ENCODE assay signal across 34 cellular contexts in the genomic region with DNA sequence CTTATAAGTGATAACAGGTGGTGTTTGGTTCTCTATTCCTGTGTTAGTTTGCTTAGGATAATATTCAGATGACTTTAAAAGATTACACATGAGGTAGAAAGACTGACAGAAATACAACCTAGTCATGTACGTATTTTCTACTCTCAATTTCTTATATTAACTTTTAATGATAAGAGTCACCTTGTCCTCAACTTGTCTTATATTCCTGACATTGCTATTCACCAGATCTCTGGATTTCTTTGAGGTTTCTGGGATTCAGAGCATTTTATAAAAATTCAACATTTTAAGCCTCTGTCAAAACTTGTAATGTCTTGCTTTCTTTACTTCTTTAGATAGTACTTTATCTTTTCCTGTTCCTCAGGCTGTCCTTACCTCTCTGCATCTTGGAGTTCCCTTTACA.
"Had no signal": no experiment of that assay in that cellular context is flagged by ENCODE, and none has a peak within 500 bp of the region (broad histone marks: within the 10 kb centered on the region; RNA-seq: fewer than 3 reads in every experiment).

No MANE protein-coding gene starts in this region.

- H3K27ac ChIP-seq: adrenal gland, ascending aorta, body of pancreas, brain microvascular endothelial cell, breast epithelium, cardiac muscle cell had no signal

- H3K27me3 ChIP-seq: adrenal gland, ascending aorta, body of pancreas, brain microvascular endothelial cell, breast epithelium had no signal

- FAIRE-seq: astrocyte, bronchial epithelial cell had no signal

- DNase-seq: activated effector memory CD4-positive, alpha-beta T cell treated with anti-CD3 and anti-CD28 coated beads, Interleukin-2, amount 50 U/mL, for 16 hours; activated effector memory CD4-positive, alpha-beta T cell treated with Interleukin-2 at 50 U/mL for 16 hours; activated gamma-delta T cell; activated gamma-delta T cell treated with Interleukin-2 at 50 U/mL for 16 hours; activated naive CD4-positive, alpha-beta T cell; activated naive CD4-positive, alpha-beta T cell treated with anti-CD3 and anti-CD28 coated beads for 36 hours; activated naive CD4-positive, alpha-beta T cell treated with anti-CD3 and anti-CD28 coated beads, Interleukin-2, amount 10 ng/mL, durations not matched to agents 7 days and 5 days; activated naive CD4-positive, alpha-beta T cell treated with anti-CD3 and anti-CD28 coated beads, Interleukin-2, amount 50 U/mL, for 16 hours; activated naive CD4-positive, alpha-beta T cell treated with Interleukin-2 at 50 U/mL for 16 hours; activated naive CD8-positive, alpha-beta T cell treated with anti-CD3 and anti-CD28 coated beads for 36 hours; activated naive CD8-positive, alpha-beta T cell treated with anti-CD3 and anti-CD28 coated beads, Interleukin-2, amount 10 ng/mL, durations not matched to agents 7 days and 5 days; activated naive CD8-positive, alpha-beta T cell treated with anti-CD3 and anti-CD28 coated beads, Interleukin-2, amount 50 U/mL, for 24 hours; activated T-cell treated with anti-CD3 and anti-CD28 coated beads, Interleukin-2, amount 50 U/mL, for 1 hour; activated T-cell treated with anti-CD3 and anti-CD28 coated beads, Interleukin-2, amount 50 U/mL, for 24 hours; activated T-cell treated with anti-CD3 and anti-CD28 coated beads, Interleukin-2, amount 50 U/mL, for 4 hours; activated T-cell treated with anti-CD3 and anti-CD28 coated beads, Interleukin-2, amount 50 U/mL, for 48 hours; activated T-cell treated with anti-CD3 and anti-CD28 coated beads, Interleukin-2, amount 50 U/mL, for 72 hours; adrenal gland; amniotic stem cell; amygdala; anterior cingulate cortex; aorta; body of pancreas; brain microvascular endothelial cell; caudate nucleus; central memory CD4-positive, alpha-beta T cell; cerebellar nuclear complex had no signal

- H3K4me3 ChIP-seq: adrenal gland, ascending aorta, body of pancreas, breast epithelium, cardiac muscle cell had no signal

- ATAC-seq: activated naive CD4-positive, alpha-beta T cell treated with anti-CD3 and anti-CD28 coated beads, Interleukin-2, amount 50 U/mL, for 72 hours; activated naive CD8-positive, alpha-beta T cell treated with anti-CD3 and anti-CD28 coated beads, Interleukin-2, amount 50 U/mL, for 24 hours; activated T-cell treated with anti-CD3 and anti-CD28 coated beads, Interleukin-2, amount 50 U/mL, for 4 hours; activated T-cell treated with anti-CD3 and anti-CD28 coated beads, Interleukin-2, amount 50 U/mL, for 72 hours; activated T-helper 17 cell treated with anti-CD3 and anti-CD28 coated beads, Interleukin-2, amount 50 U/mL, for 72 hours; body of pancreas had no signal

- H3K9me3 ChIP-seq: adrenal gland, ascending aorta, body of pancreas, breast epithelium had no signal

- H3K36me3 ChIP-seq: adrenal gland, ascending aorta, brain microvascular endothelial cell, breast epithelium, cardiac muscle cell had no signal

- H3K4me1 ChIP-seq: adrenal gland, ascending aorta, body of pancreas, breast epithelium had no signal
